ENCODE assay signal across 8 cellular contexts in the genomic region with DNA sequence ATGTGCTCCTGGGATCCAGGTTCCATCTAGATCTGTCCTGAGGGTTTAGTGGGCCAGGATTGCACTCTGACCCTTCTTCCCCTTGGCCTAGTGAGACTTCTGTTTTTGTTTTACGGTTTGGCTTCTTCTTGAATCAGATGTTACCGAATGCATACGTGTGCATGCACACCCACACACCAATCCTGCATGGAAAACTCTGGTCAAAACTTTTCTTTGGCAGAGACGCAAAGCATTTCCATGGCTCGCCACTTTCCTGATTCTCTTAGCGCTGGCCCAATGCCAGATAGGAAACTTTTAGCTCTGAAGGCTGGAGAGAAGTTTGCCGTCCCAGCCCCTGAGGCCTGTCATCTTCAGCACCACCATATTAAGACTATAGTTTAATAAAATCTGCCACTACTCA.
DNase-seq lines count a peak whose midpoint lies in the region; ATAC-seq and TF ChIP-seq lines count a peak whose summit lies in the region.

No MANE protein-coding gene starts in this region.

- no peak for TF ChIP-seq RAD21 in IMR-90 (IDR thresholded peaks at IDR 0.05; ENCODE audit: low read length)

- no peaks in the 10 kb centered on the region for H3K27me3 ChIP-seq in IMR-90 (ENCODE audit: control insufficient read depth, insufficient read depth, low read length)
- no peaks in the 10 kb centered on the region for H3K27me3 ChIP-seq in lung (ENCODE audit: control insufficient read depth, insufficient read depth)

- CTCF ChIA-PET in IMR-90 (lab: Yijun Ruan, JAX), result interaction anchor here (0.6 to 0.9 kb wide), 2 partner anchors 53 to 184 kb away, joined by 3 to 4 read pairs; no protein-coding TSS in a partner anchor

- POLR2A ChIA-PET in IMR-90 (lab: Charles Lee; ENCODE audit: unreplicated experiment), result interaction anchor here (1.7 kb wide), 1 partner anchor 70 kb away, joined by 11 read pairs; no protein-coding TSS in a partner anchor

- H3K23ac ChIP-seq in IMR-90 (ENCODE audit: low read depth, low read length), result peak overlapping the region; percentile 64; the same call in 1 of the 2 replicates

- in situ Hi-C loops in IMR-90 (cut with MboI; ENCODE audit: low sequenced_read_pairs), result no loop called here
- in situ Hi-C loops in G401 (cut with HindIII; ENCODE audit: low sequenced_read_pairs), result loop anchor here (10.0 kb wide), 1 partner anchor 62 kb away; no protein-coding TSS in a partner anchor

- no CpG with 5 or more reads among the region's 7 CpGs for WGBS in IMR-90 (ENCODE audit: extremely low coverage in 2 of 2, insufficient read length in 1 of 2), 2 experiments
- WGBS in lung, 2 donors, result 35 to 39% methylated on average over 7 of the region's 7 CpGs

- H2BK20ac ChIP-seq in IMR-90 (ENCODE audit: low read depth, low read length), result peak overlapping the region; percentile 81

- H3K18ac ChIP-seq in IMR-90 (ENCODE audit: low read depth, low read length), result peak overlapping the region; percentile 81

- peaks cover 6 to 60% of the 10 kb centered on the region in 2 experiments; a peak in 3 of 4 replicates for H3K79me1 ChIP-seq in IMR-90 (ENCODE audit: low read depth in 1 of 2, low read length in 2 of 2)

- DNase-seq in IMR-90 (peak; percentile 77), dermis microvascular lymphatic vessel endothelial cell (ENCODE audit: low read depth in 2 of 2) (peak; percentile 94 to 98), lung (ENCODE audit: low spot score) (peak; percentile 44), stromal cell of bone marrow (ENCODE audit: low read depth) (peak; percentile 80), G401 (ENCODE audit: low spot score) (no peak)
- no peak for DNase-seq in activated effector memory CD4-positive, alpha-beta T cell treated with anti-CD3 and anti-CD28 coated beads, Interleukin-2, amount 50 U/mL, for 16 hours

- no peak overlapping the region for H3K4me2 ChIP-seq in IMR-90 (ENCODE audit: low read depth, low read length)

- no TSS peak for BruUV-seq in IMR-90 (replicated peaks; lab: Mats Ljungman, UMichigan)

- no peak overlapping the region for H3K56ac ChIP-seq in IMR-90 (ENCODE audit: extremely low read depth, insufficient read depth, low read length)

- H2AFZ ChIP-seq in IMR-90 (replicated peaks; ENCODE audit: low read length, poor library complexity), result peak overlapping the region; percentile 24

- H2BK120ac ChIP-seq in IMR-90 (ENCODE audit: low read depth, low read length), result peak overlapping the region; percentile 92

- H2BK5ac ChIP-seq in IMR-90 (ENCODE audit: low read depth, low read length, poor library complexity, severe bottlenecking), result peak overlapping the region; percentile 80

- ATAC-seq in IMR-90 (ENCODE audit: low read depth) (no peak), lung (ENCODE audit: insufficient read depth, low FRiP score) (no peak), HG02623 (IDR thresholded peaks at IDR 0.05; ENCODE audit: unreplicated experiment) (no peak), HG03159 (IDR thresholded peaks at IDR 0.05; ENCODE audit: unreplicated experiment) (no peak)

- H2BK15ac ChIP-seq in IMR-90 (ENCODE audit: low read depth, low read length), result peak overlapping the region; percentile 91; the same call in 2 of the 3 replicates

- H3K27ac ChIP-seq in IMR-90 (ENCODE audit: insufficient read depth, low read length), result peak overlapping the region; percentile 94; the same call in 1 of the 2 replicates
- peak overlapping the region; percentile 27 to 74 for H3K27ac ChIP-seq in lung (ENCODE audit: low read depth in 1 of 2, low read length in 1 of 2)

- dilution Hi-C loops in IMR-90 (cut with HindIII; ENCODE audit: low sequenced_read_pairs, unreplicated experiment), result no loop called here

- peak overlapping the region; percentile 99 for H2AK5ac ChIP-seq in IMR-90 (ENCODE audit: low read depth, low read length)

- H4K20me1 ChIP-seq in IMR-90 (ENCODE audit: insufficient read depth, low read length), result peaks cover 14% of the 10 kb centered on the region; the same call in 1 of the 2 replicates

- TF ChIP-seq CTCF in IMR-90 (conservative IDR thresholded peaks at IDR 0.05; ENCODE audit: low read depth, low read length), result no peak
- TF ChIP-seq CTCF in lung (IDR thresholded peaks at IDR 0.05; ENCODE audit: control extremely low read depth, extremely low read depth), result no peak

- H3K9ac ChIP-seq in IMR-90 (ENCODE audit: low read depth, low read length), result no peak overlapping the region; the same call in 1 of the 2 replicates

- H2AK9ac ChIP-seq in IMR-90 (replicated peaks; ENCODE audit: low read depth, low read length, poor library complexity), result peak overlapping the region; percentile 20

- H4K5ac ChIP-seq in IMR-90 (ENCODE audit: low read depth, low read length), result peak overlapping the region; percentile 83

- no peaks in the 10 kb centered on the region for H3K9me3 ChIP-seq in IMR-90 (ENCODE audit: control insufficient read depth, insufficient read depth, low read length)
- H3K9me3 ChIP-seq in lung (ENCODE audit: control insufficient read depth in 2 of 2, insufficient read depth in 1 of 2, low read length in 1 of 2), result no peaks in the 10 kb centered on the region

- peaks cover 51% of the 10 kb centered on the region for H3K9me1 ChIP-seq in IMR-90 (ENCODE audit: insufficient read depth, low read length)

- TF ChIP-seq POLR2A in IMR-90 (IDR thresholded peaks at IDR 0.05; ENCODE audit: low read depth, low read length), result no peak

- H3K4me3 ChIP-seq in IMR-90 (ENCODE audit: insufficient read depth, low read depth, low read length) (no peak overlapping the region), lung (no peak overlapping the region)

- H3K4me1 ChIP-seq in IMR-90 (ENCODE audit: control insufficient read depth, insufficient read depth, low read length), result peaks cover 46% of the 10 kb centered on the region
- H3K4me1 ChIP-seq in lung (ENCODE audit: control insufficient read depth in 2 of 2, insufficient read depth in 2 of 2, low read length in 2 of 2), result peaks cover 14 to 36% of the 10 kb centered on the region in 2 donors

- peak overlapping the region; percentile 76 for H4K91ac ChIP-seq in IMR-90 (ENCODE audit: insufficient read depth, low read depth, low read length)

- peak overlapping the region; percentile 29 to 90; a peak in 2 of 4 replicates for H4K8ac ChIP-seq in IMR-90 (ENCODE audit: low read depth in 2 of 2, low read length in 2 of 2)

- H3K36me3 ChIP-seq in IMR-90 (ENCODE audit: control insufficient read depth, insufficient read depth, low read length) (no peaks in the 10 kb centered on the region), lung (ENCODE audit: control insufficient read depth in 2 of 2, insufficient read depth in 2 of 2, low read length in 2 of 2) (no peaks in the 10 kb centered on the region)

- peak overlapping the region; percentile 92 for H3K4ac ChIP-seq in IMR-90 (ENCODE audit: low read depth, low read length)

- intact Hi-C loops in IMR-90 (cut with micrococcal nuclease), result loop anchor here (10.0 kb wide), 1 partner anchor 48 kb away; no protein-coding TSS in a partner anchor

- H3K14ac ChIP-seq in IMR-90 (replicated peaks; ENCODE audit: low read depth, low read length), result peak overlapping the region; percentile 99

TF ChIP-seq in IMR-90, 13 proteins besides CTCF, POLR2A, EP300 and RAD21:
- TF ChIP-seq NFE2L2 (IDR thresholded peaks at IDR 0.05; ENCODE audit: low read depth, low read length), result no peak
- TF ChIP-seq RFX5 (IDR thresholded peaks at IDR 0.05; ENCODE audit: low read depth, low read length), result no peak
- TF ChIP-seq, protein P1, sequence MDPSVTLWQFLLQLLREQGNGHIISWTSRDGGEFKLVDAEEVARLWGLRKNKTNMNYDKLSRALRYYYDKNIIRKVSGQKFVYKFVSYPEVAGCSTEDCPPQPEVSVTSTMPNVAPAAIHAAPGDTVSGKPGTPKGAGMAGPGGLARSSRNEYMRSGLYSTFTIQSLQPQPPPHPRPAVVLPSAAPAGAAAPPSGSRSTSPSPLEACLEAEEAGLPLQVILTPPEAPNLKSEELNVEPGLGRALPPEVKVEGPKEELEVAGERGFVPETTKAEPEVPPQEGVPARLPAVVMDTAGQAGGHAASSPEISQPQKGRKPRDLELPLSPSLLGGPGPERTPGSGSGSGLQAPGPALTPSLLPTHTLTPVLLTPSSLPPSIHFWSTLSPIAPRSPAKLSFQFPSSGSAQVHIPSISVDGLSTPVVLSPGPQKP (IDR thresholded peaks at IDR 0.05; ENCODE audit: borderline replicate concordance, low read depth, low read length), result no peak
- no peak for TF ChIP-seq BHLHE40 (IDR thresholded peaks at IDR 0.05; ENCODE audit: low read depth, low read length)
- no peak for TF ChIP-seq SMC3 (IDR thresholded peaks at IDR 0.05; ENCODE audit: low read depth, low read length)
- TF ChIP-seq FOS (IDR thresholded peaks at IDR 0.05; ENCODE audit: low read depth, low read length), result no peak
- TF ChIP-seq RCOR1 (IDR thresholded peaks at IDR 0.05; ENCODE audit: insufficient replicate concordance, low read length), result no peak
- TF ChIP-seq CHD1 (IDR thresholded peaks at IDR 0.05; ENCODE audit: low read depth, low read length), result no peak
- no peak for TF ChIP-seq MXI1 (IDR thresholded peaks at IDR 0.05; ENCODE audit: borderline replicate concordance, low read depth, low read length)
- TF ChIP-seq, protein P2, sequence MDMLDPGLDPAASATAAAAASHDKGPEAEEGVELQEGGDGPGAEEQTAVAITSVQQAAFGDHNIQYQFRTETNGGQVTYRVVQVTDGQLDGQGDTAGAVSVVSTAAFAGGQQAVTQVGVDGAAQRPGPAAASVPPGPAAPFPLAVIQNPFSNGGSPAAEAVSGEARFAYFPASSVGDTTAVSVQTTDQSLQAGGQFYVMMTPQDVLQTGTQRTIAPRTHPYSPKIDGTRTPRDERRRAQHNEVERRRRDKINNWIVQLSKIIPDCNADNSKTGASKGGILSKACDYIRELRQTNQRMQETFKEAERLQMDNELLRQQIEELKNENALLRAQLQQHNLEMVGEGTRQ (IDR thresholded peaks at IDR 0.05; ENCODE audit: low read depth, low read length), result no peak
- no peak for TF ChIP-seq CEBPB (IDR thresholded peaks at IDR 0.05; ENCODE audit: low read depth, low read length)
- no peak for TF ChIP-seq MAZ (IDR thresholded peaks at IDR 0.05; ENCODE audit: borderline replicate concordance, low read depth, low read length)
- TF ChIP-seq MAFK (IDR thresholded peaks at IDR 0.05; ENCODE audit: low read depth, low read length), result no peak

Comparison
In these comparisons a context has a peak if more than half of its experiments do, and no peak if none do; other contexts are left out.
1. DNase-seq: peak in IMR-90 (single experiment), dermis microvascular lymphatic vessel endothelial cell (2 of 2), lung (single experiment) and stromal cell of bone marrow (single experiment); none in G401 (single experiment) and activated effector memory CD4-positive, alpha-beta T cell treated with anti-CD3 and anti-CD28 coated beads, Interleukin-2, amount 50 U/mL, for 16 hours (single experiment).